In genomic region chr9:3508531-3509374, GRCh38 we compare ENCODE assay signal across 8 cellular contexts. TPM values are rescaled to one million over a fixed set of nuclear protein-coding genes. Genes with fewer than 3 reads are reported as not detected.
DNase-seq lines count a peak whose midpoint lies in the region; ATAC-seq, FAIRE-seq and TF ChIP-seq lines count a peak whose summit lies in the region.

No MANE protein-coding gene starts in this region.

- H3K27me3 ChIP-seq in H1 (replicated peaks in 1 of 4; ENCODE audit: control insufficient read depth in 3 of 4, extremely low read depth in 1 of 4, insufficient read depth in 3 of 4, low read length in 3 of 4), result no peaks in the 10 kb centered on the region
- H3K27me3 ChIP-seq in skeletal muscle tissue (ENCODE audit: control insufficient read depth in 3 of 3, insufficient read depth in 3 of 3, low read length in 3 of 3), result no peaks in the 10 kb centered on the region
- no peaks in the 10 kb centered on the region for H3K27me3 ChIP-seq in heart left ventricle

- TF ChIP-seq POLR2A in H1 (IDR thresholded peaks at IDR 0.05; ENCODE audit: control extremely low read depth in 1 of 2, low read depth in 2 of 2, low read length in 2 of 2) (no peak), heart left ventricle (IDR thresholded peaks at IDR 0.05) (no peak)

- no peaks in the 10 kb centered on the region for H3K36me3 ChIP-seq in H1 (ENCODE audit: control insufficient read depth in 2 of 4, insufficient read depth in 4 of 4, low read length in 3 of 4)
- H3K36me3 ChIP-seq in skeletal muscle tissue (ENCODE audit: control insufficient read depth in 3 of 3, insufficient read depth in 3 of 3, low read length in 3 of 3), result no peaks in the 10 kb centered on the region
- no peaks in the 10 kb centered on the region for H3K36me3 ChIP-seq in heart left ventricle

- H4K8ac ChIP-seq in H1 (ENCODE audit: extremely low read depth, insufficient read depth, low read length), result no peak overlapping the region

- no peak overlapping the region for H3K9ac ChIP-seq in H1 (replicated peaks in 1 of 4; ENCODE audit: extremely low read depth in 1 of 4, low read depth in 3 of 4, low read length in 3 of 4)
- peak overlapping the region; percentile 26 to 41 (median 27) for H3K9ac ChIP-seq in skeletal muscle tissue (ENCODE audit: low read depth in 1 of 3, low read length in 3 of 3)

- H3K79me2 ChIP-seq in H1 (ENCODE audit: control insufficient read depth in 1 of 2, insufficient read depth in 2 of 2, low read length in 2 of 2), result peaks cover 0 to 56% of the 10 kb centered on the region in 2 experiments; a peak in 2 of 4 replicates

- H3K4me3 Mint-ChIP-seq in T-helper 2 cell treated with Interferon-gamma antibody and Interleukin-4, amounts not matched to agents 5 μg/mL and 100 μg/mL, for 36 hours, result peak overlapping the region; percentile 19

- peak overlapping the region; percentile 80 for H4K5ac ChIP-seq in H1 (ENCODE audit: insufficient read length, low read depth, low read length)

- H3K4me1 Mint-ChIP-seq in T-helper 2 cell treated with Interferon-gamma antibody and Interleukin-4, amounts not matched to agents 5 μg/mL and 100 μg/mL, for 36 hours (ENCODE audit: low read depth), result peaks cover 32% of the 10 kb centered on the region

- peaks cover 0 to 8% (median under 1%) of the 10 kb centered on the region in 4 experiments; a peak in 1 of 7 replicates for H3K4me1 ChIP-seq in H1 (replicated peaks in 1 of 4; ENCODE audit: control insufficient read depth in 3 of 4, insufficient read depth in 4 of 4, low read length in 3 of 4)
- no peaks in the 10 kb centered on the region for H3K4me1 ChIP-seq in skeletal muscle tissue (ENCODE audit: control insufficient read depth in 3 of 3, insufficient read depth in 3 of 3, low read length in 3 of 3)
- peaks cover 0 to 43% (median 3%) of the 10 kb centered on the region in 12 donors for H3K4me1 ChIP-seq in heart left ventricle

- H3K4me2 ChIP-seq in H1 (ENCODE audit: insufficient read depth in 1 of 2, low read depth in 2 of 2, low read length in 2 of 2), result no peak overlapping the region

- intact Hi-C loops in heart left ventricle (cut with DNase I), result no loop called here

- H3K9me3 ChIP-seq in H1 (ENCODE audit: insufficient read depth in 2 of 2, low read depth in 1 of 2, low read length in 1 of 2) (no peaks in the 10 kb centered on the region), skeletal muscle tissue (ENCODE audit: control insufficient read depth in 3 of 3, low read length in 3 of 3) (no peaks in the 10 kb centered on the region), heart left ventricle (no peaks in the 10 kb centered on the region)

- no peaks in the 10 kb centered on the region for H3K9me3 Mint-ChIP-seq in T-helper 2 cell treated with Interferon-gamma antibody and Interleukin-4, amounts not matched to agents 5 μg/mL and 100 μg/mL, for 36 hours

- H2BK5ac ChIP-seq in H1 (ENCODE audit: low read depth, low read length), result peak overlapping the region; percentile 60; the same call in 1 of the 2 replicates

- H3K79me1 ChIP-seq in H1 (ENCODE audit: low read depth, low read length), result no peaks in the 10 kb centered on the region

- peaks cover 8% of the 10 kb centered on the region for H3K36me3 Mint-ChIP-seq in T-helper 2 cell treated with Interferon-gamma antibody and Interleukin-4, amounts not matched to agents 5 μg/mL and 100 μg/mL, for 36 hours (ENCODE audit: low read depth)

- no peak for TF ChIP-seq EP300 in H1 (IDR thresholded peaks at IDR 0.05; ENCODE audit: borderline replicate concordance in 1 of 2, low read depth in 2 of 2, low read length in 2 of 2)

- H3K27ac ChIP-seq in H1 (ENCODE audit: low read depth, low read length) (no peak overlapping the region; the same call in 1 of the 2 replicates), skeletal muscle tissue (ENCODE audit: low read depth, low read length) (peak overlapping the region; percentile 52), heart left ventricle (peak overlapping the region in 2 of 12 donors; percentile 26 to 84)

- POLR2A ChIA-PET in H1 (lab: Charles Lee; ENCODE audit: partially characterized antibody), result interaction anchor here (1.9 kb wide), 1 partner anchor 18 kb away, joined by 6 read pairs; no protein-coding TSS in a partner anchor

- no peak overlapping the region for H2BK20ac ChIP-seq in H1 (ENCODE audit: low read length)

- no peak overlapping the region for H3K4ac ChIP-seq in H1 (replicated peaks; ENCODE audit: insufficient read length, low read depth, low read length)

- WGBS in H1 (ENCODE audit: extremely low coverage in 1 of 2, insufficient coverage in 1 of 2, insufficient read length in 1 of 2, insufficient replicate concordance in 2 of 2, low coverage in 1 of 2, low lambda C conversion rate in 2 of 2, missing lambda C conversion rate in 1 of 2), 2 experiments, result 85% methylated on average over 6 of the region's 6 CpGs; no CpG with 5 or more reads in 1 of the 2 experiments
- 82 to 88% (median 85%) methylated on average over 6 of the region's 6 CpGs for WGBS in heart left ventricle, 4 donors

- no peak overlapping the region for H4K91ac ChIP-seq in H1 (replicated peaks; ENCODE audit: insufficient read length, low read length)

- no peak overlapping the region for H2AFZ ChIP-seq in H1 (ENCODE audit: low read length)

- FAIRE-seq in H1 (lab: Jason Lieb, UNC), result no peak

- peak overlapping the region; percentile 42 for H3K27ac Mint-ChIP-seq in T-helper 2 cell treated with Interferon-gamma antibody and Interleukin-4, amounts not matched to agents 5 μg/mL and 100 μg/mL, for 36 hours

- H3K23ac ChIP-seq in H1 (ENCODE audit: insufficient read length), result no peak overlapping the region

- no peak for TF ChIP-seq RAD21 in H1 (IDR thresholded peaks at IDR 0.05 in 1 of 2, conservative IDR thresholded peaks at IDR 0.05 in 1 of 2; ENCODE audit: low read depth in 2 of 2, low read length in 2 of 2)

- peak; percentile 27 for ATAC-seq in HG03103 (IDR thresholded peaks at IDR 0.05; ENCODE audit: low read depth, unreplicated experiment)
- no peak for ATAC-seq in heart left ventricle

- TF ChIP-seq CTCF in H1 (IDR thresholded peaks at IDR 0.05; ENCODE audit: control extremely low read depth in 1 of 3, insufficient read depth in 1 of 3, low read depth in 1 of 3, low read length in 3 of 3) (no peak), heart left ventricle (IDR thresholded peaks at IDR 0.05) (no peak)

- no peak overlapping the region for H2BK12ac ChIP-seq in H1 (ENCODE audit: low read depth, low read length)

- H3K56ac ChIP-seq in H1 (replicated peaks; ENCODE audit: insufficient read length, low read depth, low read length), result peak overlapping the region; percentile 69

- no peak overlapping the region for H3K4me3 ChIP-seq in H1 (ENCODE audit: extremely low read depth in 1 of 4, insufficient read depth in 2 of 4, low read depth in 3 of 4, low read length in 4 of 4)
- peak overlapping the region; percentile 6 to 54 (median 22) for H3K4me3 ChIP-seq in skeletal muscle tissue (ENCODE audit: low read length in 3 of 3)
- H3K4me3 ChIP-seq in heart left ventricle, result peak overlapping the region in 1 of 12 donors; percentile 35

- H4K20me1 ChIP-seq in H1 (replicated peaks in 1 of 2; ENCODE audit: control insufficient read depth in 1 of 2, insufficient read depth in 2 of 2, low read length in 2 of 2), result peaks cover 0 to 1% of the 10 kb centered on the region in 2 experiments

- H2AK5ac ChIP-seq in H1 (ENCODE audit: low read depth, low read length), result no peak overlapping the region

- H3K23me2 ChIP-seq in H1 (ENCODE audit: low read depth, low read length), result no peaks in the 10 kb centered on the region

- CTCF ChIA-PET in H1 (lab: Charles Lee; ENCODE audit: partially characterized antibody), result interaction anchor here (0.7 to 1.2 kb wide), 3 partner anchors 10 to 633 kb away, joined by 3 read pairs; no protein-coding TSS in a partner anchor

- DNase-seq in T-helper 2 cell treated with Interferon-gamma antibody and Interleukin-4, amounts not matched to agents 5 μg/mL and 100 μg/mL, for 36 hours (ENCODE audit: low spot score), result no peak
- DNase-seq in T-helper 2 cell, result no peak
- peak; percentile 71 to 73 for DNase-seq in NCI-H526 (lab: John Stamatoyannopoulos, UW)
- DNase-seq in H1 (ENCODE audit: low read depth in 1 of 2, low spot score in 2 of 2), result no peak
- DNase-seq in retina, result no peak
- no peak for DNase-seq in heart left ventricle

- no peak overlapping the region for H3K14ac ChIP-seq in H1 (ENCODE audit: insufficient read length)

- H3K27me3 Mint-ChIP-seq in T-helper 2 cell treated with Interferon-gamma antibody and Interleukin-4, amounts not matched to agents 5 μg/mL and 100 μg/mL, for 36 hours (ENCODE audit: low read depth), result no peaks in the 10 kb centered on the region

- H3K18ac ChIP-seq in H1 (ENCODE audit: extremely low read depth, low read length), result no peak overlapping the region; the same call in 1 of the 2 replicates

- H2BK15ac ChIP-seq in H1 (ENCODE audit: low read length), result no peak overlapping the region

- no peak overlapping the region for H2BK120ac ChIP-seq in H1 (replicated peaks; ENCODE audit: low read depth, low read length)

TF ChIP-seq in H1, 55 proteins besides CTCF, POLR2A, EP300 and RAD21 (continues in another document):
- TF ChIP-seq TAF7 (optimal IDR thresholded peaks at IDR 0.05; ENCODE audit: borderline replicate concordance, low read depth, low read length) (no peak), SIX5 (IDR thresholded peaks at IDR 0.05; ENCODE audit: low read depth, low read length) (no peak), KDM5A (IDR thresholded peaks at IDR 0.05; ENCODE audit: low read length) (no peak)

RNA-seq across cellular contexts. Expression of gene RFX3, which starts 17.0 kb away (rescaled TPM):
- 19.6 and 22.6 TPM in 2 replicates for total RNA-seq in H1 (2021; fragmentation: NEBNext Ultra II Directional; extraction: Animal tissue kit (Norgen Biotek cat#: 25700))
- polyA plus RNA-seq in H1 (2011; rRNA removed) (4.0 and 4.9 TPM in 2 replicates), heart left ventricle (under 1 TPM; 0.80 to 0.84 TPM)
- polyA plus RNA-seq in H1 (2011; cell fraction: cytosol; rRNA removed), result 6.9 TPM
- 29.8 TPM for polyA plus RNA-seq in H1 (2011; cell fraction: nucleus; rRNA removed)
- 4.1 to 9.0 TPM (median 6.4 TPM) in 4 replicates for polyA plus RNA-seq in H1 (2012, experiment 1 of 2)
- 0.31 TPM for polyA plus RNA-seq in H1 (2012, experiment 2 of 2)
- polyA plus RNA-seq in H1 (2013, experiment 1 of 2), result 4.1 TPM
- 3.4 TPM for polyA plus RNA-seq in H1 (2013, experiment 2 of 2)
- polyA minus RNA-seq in H1 (2011; rRNA and poly(A)+ RNA removed), result 126 and 131 TPM in 2 replicates
- polyA minus RNA-seq in H1 (2011; cell fraction: cytosol; rRNA and poly(A)+ RNA removed), result 17.4 TPM
- 149 TPM for polyA minus RNA-seq in H1 (2011; cell fraction: nucleus; rRNA and poly(A)+ RNA removed)
- total RNA-seq in skeletal muscle tissue (9.9 TPM), heart left ventricle (1 to 10 TPM; 1.7 to 8.3 (median 2.9) TPM)

Comparison
In these comparisons a context has a peak if more than half of its experiments do, and no peak if none do; other contexts are left out.
1. DNase-seq: peak in NCI-H526 (2 of 2); none in T-helper 2 cell treated with Interferon-gamma antibody and Interleukin-4, amounts not matched to agents 5 μg/mL and 100 μg/mL, for 36 hours (single experiment), T-helper 2 cell (0 of 5), H1 (0 of 2), retina (single experiment) and heart left ventricle (0 of 5).
2. H3K4me3 ChIP-seq: peak in skeletal muscle tissue (3 of 3); none in H1 (0 of 4).
3. H3K9ac ChIP-seq: peak in skeletal muscle tissue (3 of 3); none in H1 (0 of 4).